ENCODE assay signal across 1 cellular context in genomic region chr7:17523813-17524741, GRCh38.
TF ChIP-seq lines count a peak whose summit lies in the region.

No MANE protein-coding gene starts in this region.

TF ChIP-seq in GM23338, 12 proteins besides CTCF, POLR2A, EP300 and RAD21 (continued from another document):
- no peak for TF ChIP-seq REST (IDR thresholded peaks at IDR 0.05; ENCODE audit: unreplicated experiment)
- TF ChIP-seq ZNF114 (CRISPR knock-in tag; IDR thresholded peaks at IDR 0.05): no peak
- no peak for TF ChIP-seq ZNF462 (CRISPR knock-in tag; IDR thresholded peaks at IDR 0.05)
- no peak for TF ChIP-seq EZH2 (IDR thresholded peaks at IDR 0.05; ENCODE audit: low read depth, unreplicated experiment)
- TF ChIP-seq POLR2AphosphoS5 (IDR thresholded peaks at IDR 0.05; ENCODE audit: low read depth): no peak
- TF ChIP-seq CREB1 (CRISPR knock-in tag; IDR thresholded peaks at IDR 0.05; ENCODE audit: low read depth): no peak
- TF ChIP-seq NANOG (IDR thresholded peaks at IDR 0.05; ENCODE audit: borderline replicate concordance): no peak
